1 cellular context compared by ENCODE assay signal in the genomic region with DNA sequence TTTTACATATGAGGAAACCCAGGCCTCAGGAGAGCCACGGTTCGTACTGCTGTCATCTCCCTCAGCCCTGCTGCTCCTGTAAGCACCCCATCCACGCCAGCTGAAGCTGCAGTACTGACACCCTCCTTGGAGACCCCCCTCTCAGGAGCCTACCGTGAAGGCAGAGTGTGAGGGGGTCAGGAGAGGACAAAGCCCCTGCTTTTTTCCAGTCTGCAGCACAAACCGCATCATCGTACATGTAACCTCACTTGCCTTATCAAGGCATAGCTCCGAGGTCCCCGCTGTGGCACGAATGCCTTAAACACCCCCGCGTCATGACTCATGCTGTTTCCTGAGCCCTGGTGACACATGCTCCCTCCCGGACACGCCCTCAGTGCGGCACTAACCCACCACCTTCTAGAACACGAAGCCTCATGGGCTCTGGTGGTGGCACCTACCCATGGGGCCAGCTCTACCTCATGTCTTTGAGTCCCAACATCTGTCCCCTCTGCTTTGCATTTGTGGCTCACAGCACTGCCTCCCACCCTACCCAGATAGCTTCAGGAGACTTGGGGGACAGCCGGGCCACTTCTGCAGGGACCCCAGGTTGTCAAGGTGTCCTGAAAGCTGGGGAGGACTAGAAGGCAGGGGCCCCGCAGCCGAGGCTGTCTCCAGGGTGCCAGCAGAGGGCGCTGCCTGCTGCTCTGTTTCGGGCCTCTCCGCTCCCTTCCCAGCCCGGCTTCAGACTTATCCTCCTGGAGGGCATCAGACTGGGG.
TF ChIP-seq lines count a peak whose summit lies in the region.

No MANE protein-coding gene starts in this region.

TF ChIP-seq in GM12878, 131 proteins besides CTCF, POLR2A, EP300 and RAD21 (continues in another document):
- TF ChIP-seq KAT2A (conservative IDR thresholded peaks at IDR 0.05; ENCODE audit: control insufficient read depth, low read depth, low read length), result no peak
- TF ChIP-seq KDM1A (IDR thresholded peaks at IDR 0.05; ENCODE audit: borderline replicate concordance), result no peak
- 0 out of 2 replicates have a peak, but pooled peaks have one; percentile 22 for TF ChIP-seq MTA2 (IDR thresholded peaks at IDR 0.05; ENCODE audit: low read depth)
- no peak for TF ChIP-seq TCF12 (IDR thresholded peaks at IDR 0.05; ENCODE audit: low read depth, low read length)
- no peak for TF ChIP-seq BMI1 (IDR thresholded peaks at IDR 0.05; ENCODE audit: borderline replicate concordance)
- TF ChIP-seq BACH1 (IDR thresholded peaks at IDR 0.05; ENCODE audit: borderline replicate concordance), result no peak; the same call in 1 of the 2 replicates
- no peak for TF ChIP-seq MYB (IDR thresholded peaks at IDR 0.05; ENCODE audit: borderline replicate concordance, low read depth, low read length)
- TF ChIP-seq, protein P1, sequence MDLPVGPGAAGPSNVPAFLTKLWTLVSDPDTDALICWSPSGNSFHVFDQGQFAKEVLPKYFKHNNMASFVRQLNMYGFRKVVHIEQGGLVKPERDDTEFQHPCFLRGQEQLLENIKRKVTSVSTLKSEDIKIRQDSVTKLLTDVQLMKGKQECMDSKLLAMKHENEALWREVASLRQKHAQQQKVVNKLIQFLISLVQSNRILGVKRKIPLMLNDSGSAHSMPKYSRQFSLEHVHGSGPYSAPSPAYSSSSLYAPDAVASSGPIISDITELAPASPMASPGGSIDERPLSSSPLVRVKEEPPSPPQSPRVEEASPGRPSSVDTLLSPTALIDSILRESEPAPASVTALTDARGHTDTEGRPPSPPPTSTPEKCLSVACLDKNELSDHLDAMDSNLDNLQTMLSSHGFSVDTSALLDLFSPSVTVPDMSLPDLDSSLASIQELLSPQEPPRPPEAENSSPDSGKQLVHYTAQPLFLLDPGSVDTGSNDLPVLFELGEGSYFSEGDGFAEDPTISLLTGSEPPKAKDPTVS (IDR thresholded peaks at IDR 0.05; ENCODE audit: low read depth, low read length), result no peak
- no peak for TF ChIP-seq NRF1 (conservative IDR thresholded peaks at IDR 0.05; ENCODE audit: low read depth, low read length)
- no peak for TF ChIP-seq TBL1XR1 (IDR thresholded peaks at IDR 0.05; ENCODE audit: low read depth, low read length)
- TF ChIP-seq FOS (IDR thresholded peaks at IDR 0.05; ENCODE audit: borderline replicate concordance, extremely low read depth, insufficient read length), result no peak
- no peak for TF ChIP-seq CREB1 (IDR thresholded peaks at IDR 0.05; ENCODE audit: low read depth)
- no peak for TF ChIP-seq SKIL (IDR thresholded peaks at IDR 0.05; ENCODE audit: low read depth, poor library complexity, severe bottlenecking)
- no peak for TF ChIP-seq NBN (IDR thresholded peaks at IDR 0.05)
- TF ChIP-seq IRF5 (IDR thresholded peaks at IDR 0.05; ENCODE audit: borderline replicate concordance), result no peak
- TF ChIP-seq BCLAF1 (IDR thresholded peaks at IDR 0.05), result no peak
- no peak for TF ChIP-seq MTA3 (IDR thresholded peaks at IDR 0.05; ENCODE audit: borderline replicate concordance, low read length)
- no peak for TF ChIP-seq TCF7 (IDR thresholded peaks at IDR 0.05; ENCODE audit: borderline replicate concordance)
- TF ChIP-seq SMC3 (IDR thresholded peaks at IDR 0.05; ENCODE audit: borderline replicate concordance, low read length), result peak; percentile 93
- TF ChIP-seq TARDBP (IDR thresholded peaks at IDR 0.05; ENCODE audit: borderline replicate concordance), result 0 out of 2 replicates have a peak, but pooled peaks have one; percentile 42
- no peak for TF ChIP-seq BCL3 (IDR thresholded peaks at IDR 0.05; ENCODE audit: borderline replicate concordance, insufficient read depth, low read depth, low read length, poor library complexity, severe bottlenecking)
- TF ChIP-seq CEBPB (IDR thresholded peaks at IDR 0.05; ENCODE audit: borderline replicate concordance in 1 of 2, low read depth in 2 of 2, low read length in 2 of 2), result no peak
- TF ChIP-seq ZNF274 (IDR thresholded peaks at IDR 0.05; ENCODE audit: insufficient read depth, insufficient read length), result no peak
- 0 out of 2 replicates have a peak, but pooled peaks have one; percentile 13 for TF ChIP-seq SMARCA5 (IDR thresholded peaks at IDR 0.05)
- TF ChIP-seq ZNF687 (IDR thresholded peaks at IDR 0.05), result peak; percentile 63; the same call in 1 of the 2 replicates
- TF ChIP-seq YBX1 (IDR thresholded peaks at IDR 0.05), result no peak
- no peak for TF ChIP-seq ZSCAN29 (IDR thresholded peaks at IDR 0.05)
- TF ChIP-seq BRCA1 (IDR thresholded peaks at IDR 0.05; ENCODE audit: low read depth, low read length), result no peak
- no peak for TF ChIP-seq PAX5 (IDR thresholded peaks at IDR 0.05; ENCODE audit: borderline replicate concordance, low read depth, low read length)
- TF ChIP-seq ZBTB40 (IDR thresholded peaks at IDR 0.05; ENCODE audit: borderline replicate concordance), result no peak
- TF ChIP-seq RCOR1 (conservative IDR thresholded peaks at IDR 0.05; ENCODE audit: low read depth, low read length), result no peak
- TF ChIP-seq PML (IDR thresholded peaks at IDR 0.05; ENCODE audit: low read length), result no peak
- no peak for TF ChIP-seq STAT3 (IDR thresholded peaks at IDR 0.05; ENCODE audit: low read depth, low read length)
- peak in 1 of 2 experiments; percentile 30; a peak in 2 of 4 replicates for TF ChIP-seq BHLHE40 (IDR thresholded peaks at IDR 0.05; ENCODE audit: borderline replicate concordance in 1 of 2, low read depth in 2 of 2, low read length in 1 of 2)
- no peak for TF ChIP-seq IRF3 (IDR thresholded peaks at IDR 0.05)
- no peak for TF ChIP-seq HDGF (IDR thresholded peaks at IDR 0.05)
- TF ChIP-seq NFYA (IDR thresholded peaks at IDR 0.05; ENCODE audit: borderline replicate concordance, low read depth, low read length), result no peak
- 0 out of 2 replicates have a peak, but pooled peaks have one; percentile 43 for TF ChIP-seq ZNF207 (IDR thresholded peaks at IDR 0.05; ENCODE audit: borderline replicate concordance)
- TF ChIP-seq ZNF24 (IDR thresholded peaks at IDR 0.05), result no peak
